In the genomic region with DNA sequence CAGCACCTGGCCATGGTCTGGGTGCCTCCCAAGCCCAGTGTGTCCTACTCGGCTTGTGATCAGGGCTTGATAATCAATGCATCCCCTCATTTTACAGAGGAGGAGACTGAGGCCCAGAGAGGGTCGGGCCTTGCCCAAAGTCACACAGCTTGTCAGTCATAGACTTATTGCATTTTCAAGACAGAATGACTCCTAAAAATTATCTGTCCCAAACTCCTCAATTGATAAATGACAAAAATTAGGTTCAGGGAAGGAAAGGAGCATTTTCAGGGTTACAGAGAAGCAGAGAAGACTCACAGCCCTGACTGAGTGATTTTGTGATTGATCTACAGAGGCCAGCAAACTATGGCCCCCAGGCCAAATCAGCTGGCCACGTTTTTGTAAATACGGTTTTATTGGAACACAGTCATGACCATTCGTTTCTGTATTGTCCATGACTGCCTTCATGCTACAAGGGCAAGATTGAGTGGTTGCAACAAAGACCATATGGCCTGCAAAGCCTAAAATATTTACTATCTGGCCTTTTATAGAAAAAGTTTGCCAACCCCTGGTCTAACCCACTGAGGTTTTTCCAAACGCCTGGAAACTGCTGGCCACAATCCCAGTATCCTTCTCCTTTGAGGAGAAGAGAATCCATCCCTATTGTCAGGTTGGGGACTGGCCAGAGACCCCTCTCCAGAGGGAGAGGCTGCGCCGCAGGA, we compare ENCODE assay signal across 1 cellular context.
TF ChIP-seq lines count a peak whose summit lies in the region.

No MANE protein-coding gene starts in this region.

TF ChIP-seq in endothelial cell of umbilical vein, 7 proteins besides CTCF, POLR2A, EP300 and RAD21:
- TF ChIP-seq FOS (IDR thresholded peaks at IDR 0.05; ENCODE audit: borderline replicate concordance, insufficient read depth, low read length) (no peak), MYC (IDR thresholded peaks at IDR 0.05; ENCODE audit: low read depth, low read length) (no peak), POLR2AphosphoS5 (IDR thresholded peaks at IDR 0.05; ENCODE audit: insufficient read depth, low read depth, low read length) (no peak), JUN (IDR thresholded peaks at IDR 0.05; ENCODE audit: borderline replicate concordance, insufficient read depth, insufficient read length, low read depth) (no peak), GATA2 (IDR thresholded peaks at IDR 0.05; ENCODE audit: insufficient read depth, insufficient read length, low read depth, low read length) (no peak), EZH2 (IDR thresholded peaks at IDR 0.05; ENCODE audit: borderline replicate concordance, low read depth, low read length, severe bottlenecking) (no peak)
- TF ChIP-seq, protein P1, sequence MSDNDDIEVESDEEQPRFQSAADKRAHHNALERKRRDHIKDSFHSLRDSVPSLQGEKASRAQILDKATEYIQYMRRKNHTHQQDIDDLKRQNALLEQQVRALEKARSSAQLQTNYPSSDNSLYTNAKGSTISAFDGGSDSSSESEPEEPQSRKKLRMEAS (IDR thresholded peaks at IDR 0.05; ENCODE audit: insufficient read depth, insufficient read length), result no peak
TF ChIP-seq in endothelial cell of umbilical vein: peak in this region for 0.
